Comparison of ENCODE assay signal across 1 cellular context in genomic region chr1:112841825-112842224, GRCh38.
TF ChIP-seq lines count a peak whose summit lies in the region.

No MANE protein-coding gene starts in this region.

TF ChIP-seq in K562, 482 proteins besides CTCF, POLR2A, EP300 and RAD21 (continued from another document):
- TF ChIP-seq PRDM10 (IDR thresholded peaks at IDR 0.05; ENCODE audit: partially characterized antibody) (peak; percentile 41), ZNF830 (CRISPR knock-in tag; IDR thresholded peaks at IDR 0.05) (no peak), ZBTB49 (CRISPR knock-in tag; IDR thresholded peaks at IDR 0.05; ENCODE audit: borderline replicate concordance) (no peak), ZBTB33 (CRISPR knock-in tag; IDR thresholded peaks at IDR 0.05) (no peak)
